ENCODE assay signal across 16 cellular contexts in the genomic region with DNA sequence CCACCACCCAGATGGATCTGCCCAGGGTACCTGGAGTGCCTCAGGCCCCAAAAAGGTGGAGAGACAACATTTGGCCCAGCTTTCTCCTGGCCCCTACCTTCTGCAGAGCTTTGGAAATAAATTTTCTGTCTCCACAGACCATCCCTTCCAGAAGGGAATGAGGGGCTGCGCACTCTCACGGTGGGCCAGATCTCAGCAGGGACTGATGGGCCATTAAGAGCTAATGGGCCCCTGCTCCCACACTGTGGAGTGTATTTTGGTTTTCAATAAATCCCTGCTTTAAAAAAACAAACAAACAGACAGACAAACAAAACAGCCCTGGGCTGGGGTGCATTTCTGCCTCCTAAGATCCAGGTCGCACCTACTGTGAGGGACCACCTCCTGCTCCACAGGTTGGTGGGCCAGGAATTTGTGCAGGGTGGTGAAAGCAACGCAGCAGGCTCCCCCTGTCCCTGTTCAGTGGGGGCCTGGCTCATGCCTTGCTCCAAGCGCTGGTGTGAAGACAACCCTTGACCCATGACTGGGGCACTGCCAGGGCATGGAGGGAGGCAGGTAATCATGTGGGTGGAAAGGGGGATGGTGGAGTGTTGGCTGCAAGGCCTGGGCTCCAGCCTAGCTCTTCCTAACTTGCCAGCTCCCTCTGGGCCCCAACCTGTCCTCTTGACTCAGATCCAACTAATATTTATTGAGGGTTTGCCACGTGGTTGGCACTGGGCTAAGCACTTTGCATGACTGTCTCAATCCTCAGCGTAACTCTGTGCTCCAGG.
"Had no signal": no experiment of that assay in that cellular context is flagged by ENCODE, and none has a peak within 500 bp of the region (broad histone marks: within the 10 kb centered on the region; RNA-seq: fewer than 3 reads in every experiment).

No MANE protein-coding gene starts in this region.

- H3K4me1 ChIP-seq: heart left ventricle, neural progenitor cell, right atrium auricular region, upper lobe of right lung had no signal

- FAIRE-seq: frontal cortex had no signal

- ATAC-seq: heart left ventricle, upper lobe of right lung had no signal

- H3K9me3 ChIP-seq: heart left ventricle, right atrium auricular region, upper lobe of right lung had no signal

- H3K36me3 ChIP-seq: heart left ventricle, neural progenitor cell, right atrium auricular region, upper lobe of right lung had no signal

- H3K27me3 ChIP-seq: heart left ventricle, neural progenitor cell, right atrium auricular region, upper lobe of right lung had no signal

- H3K9ac ChIP-seq: neural progenitor cell had no signal

- DNase-seq: activated CD4-positive, alpha-beta T cell treated with anti-CD3 and anti-CD28 coated beads, Interleukin-2, amount 10 ng/mL, durations not matched to agents 7 days and 5 days; activated CD8-positive, alpha-beta memory T cell treated with anti-CD3 and anti-CD28 coated beads for 24 hours; activated gamma-delta T cell treated with Interleukin-2 at 50 U/mL for 16 hours; amniotic stem cell; central memory CD4-positive, alpha-beta T cell; effector memory CD4-positive, alpha-beta T cell; heart left ventricle; naive B cell; stimulated activated CD4-positive, alpha-beta T cell treated with anti-CD3 and anti-CD28 coated beads, Interleukin-4, amount 100 ng/mL, for 24 hours; upper lobe of right lung had no signal

- H3K4me3 ChIP-seq: heart left ventricle, lung, neural progenitor cell, right atrium auricular region, skin epidermis, upper lobe of right lung had no signal

- H3K27ac ChIP-seq: epithelial cell of prostate, heart left ventricle, neural progenitor cell, right atrium auricular region, skin epidermis, upper lobe of right lung had no signal

- H3K4me2 ChIP-seq: neural progenitor cell had no signal

- H2AFZ ChIP-seq: neural progenitor cell had no signal
